16 cellular contexts compared by ENCODE assay signal in the genomic region with DNA sequence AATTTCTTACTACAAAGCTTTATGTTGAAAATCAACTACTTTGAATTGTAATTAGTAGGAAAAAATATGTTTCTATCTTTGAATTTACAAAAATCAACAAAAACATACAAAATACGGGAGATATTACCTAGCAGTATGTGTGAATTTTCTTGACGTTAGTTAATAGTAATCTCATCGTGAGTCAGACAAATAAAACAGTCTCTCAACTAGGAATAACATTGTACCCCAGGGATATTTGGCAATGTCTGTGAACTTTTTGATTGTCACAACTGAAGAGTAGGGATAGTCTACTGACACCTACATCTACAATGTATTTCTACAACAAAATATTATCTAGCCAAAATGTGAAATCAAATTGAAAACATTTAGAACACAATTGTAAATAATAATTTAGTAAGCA.
DNase-seq lines count a peak whose midpoint lies in the region; ATAC-seq, FAIRE-seq and TF ChIP-seq lines count a peak whose summit lies in the region.
"Had no signal": no experiment of that assay in that cellular context is flagged by ENCODE, and none has a peak within 500 bp of the region (broad histone marks: within the 10 kb centered on the region; RNA-seq: fewer than 3 reads in every experiment).

No MANE protein-coding gene starts in this region.

- H3K79me2 ChIP-seq in PC-3 (ENCODE audit: low read length): no peaks in the 10 kb centered on the region

- no TSS peak for BruUV-seq in PC-3 (replicated peaks; lab: Mats Ljungman, UMichigan)

- H3K9me3 ChIP-seq in PC-3 (ENCODE audit: low read length): no peaks in the 10 kb centered on the region
- H3K9me3 ChIP-seq: A549 had no signal

- H3F3A ChIP-seq in PC-3 (ENCODE audit: low read length, unreplicated experiment): no peaks in the 10 kb centered on the region

- CTCF ChIA-PET in PC-3 (lab: Charles Lee): interaction anchor here (0.6 kb wide), 1 partner anchor 206 kb away, joined by 3 read pairs; no protein-coding TSS in a partner anchor

- H3K27me3 ChIP-seq in PC-3 (ENCODE audit: low read length): peaks cover 4% of the 10 kb centered on the region; the same call in 1 of the 2 replicates

- DNase-seq in HS-5 (ENCODE audit: low read depth) (peak; percentile 3), PC-3 (peak; percentile 83), epithelial cell of prostate (ENCODE audit: low read depth, low spot score) (no peak), urothelium cell line (ENCODE audit: low spot score) (peak; percentile 13), activated T-cell treated with anti-CD3 and anti-CD28 coated beads for 4 hours (no peak)
- DNase-seq: CD8-positive, alpha-beta T cell; COR-L47; DMS153; DND-41; GF-D8; H7 had no signal

- H3K36me3 ChIP-seq in PC-3 (ENCODE audit: low read depth, low read length): no peaks in the 10 kb centered on the region

- H3K27ac ChIP-seq in PC-3 (ENCODE audit: low read length): peak overlapping the region; percentile 77
- peak overlapping the region; percentile 42 for H3K27ac ChIP-seq in epithelial cell of prostate
- H3K27ac ChIP-seq: A549 had no signal

- peak overlapping the region; percentile 58 for H3K4me2 ChIP-seq in PC-3 (ENCODE audit: low read length)
- H3K4me2 ChIP-seq: A549, GM23338 had no signal

- peak; percentile 83 for ATAC-seq in PC-3
- no peak for ATAC-seq in HG02763 (IDR thresholded peaks at IDR 0.05; ENCODE audit: unreplicated experiment)
- ATAC-seq in GM19023 (IDR thresholded peaks at IDR 0.05; ENCODE audit: unreplicated experiment): no peak
- ATAC-seq: A549; CD8-positive, alpha-beta T cell; GM23338 had no signal

- H4K20me1 ChIP-seq in PC-3 (ENCODE audit: low read length): no peaks in the 10 kb centered on the region

- H2AFZ ChIP-seq in PC-3 (ENCODE audit: low read length): no peak overlapping the region
- H2AFZ ChIP-seq: GM23338 had no signal

- intact Hi-C loops in PC-3 (cut with micrococcal nuclease): loop anchor here (5.0 to 10.0 kb wide), 2 partner anchors 131 to 187 kb away; no protein-coding TSS in a partner anchor

- H3K9me2 ChIP-seq in PC-3 (replicated peaks; ENCODE audit: low read length): no peaks in the 10 kb centered on the region

- no peak for TF ChIP-seq CTCF in PC-3 (conservative IDR thresholded peaks at IDR 0.05; ENCODE audit: low read depth, low read length)

- POLR2A ChIA-PET in PC-3 (lab: Charles Lee; ENCODE audit: unreplicated experiment): no interaction called here

- peak overlapping the region; percentile 8; the same call in 1 of the 2 replicates for H3K4me3 ChIP-seq in PC-3 (ENCODE audit: low read length)
- H3K4me3 ChIP-seq: A549, GM23338 had no signal

- 0 out of 2 replicates have a peak overlapping the region, but pooled peaks have one; percentile 12 for H3K9ac ChIP-seq in PC-3 (ENCODE audit: low read length)

- H3K4me1 ChIP-seq in PC-3 (ENCODE audit: insufficient read depth, low read length): peaks cover 25% of the 10 kb centered on the region
- H3K4me1 ChIP-seq: A549 had no signal

- FAIRE-seq in urothelium cell line (lab: Jason Lieb, UNC): peak; percentile 56
- FAIRE-seq: A549, D721Med had no signal

Comparison
In these comparisons a context has a peak if more than half of its experiments do, and no peak if none do; other contexts are left out.
1. DNase-seq: peak in HS-5 (single experiment), PC-3 (single experiment) and urothelium cell line (single experiment); none in epithelial cell of prostate (single experiment) and activated T-cell treated with anti-CD3 and anti-CD28 coated beads for 4 hours (single experiment).